In genomic region chr6:54988576-54988975, GRCh38 we compare ENCODE assay signal across 18 cellular contexts.
DNase-seq lines count a peak whose midpoint lies in the region; ATAC-seq, FAIRE-seq and TF ChIP-seq lines count a peak whose summit lies in the region.
"Had no signal": no experiment of that assay in that cellular context is flagged by ENCODE, and none has a peak within 500 bp of the region (broad histone marks: within the 10 kb centered on the region; RNA-seq: fewer than 3 reads in every experiment).

No MANE protein-coding gene starts in this region.

- H4K20me1 ChIP-seq in PC-3 (ENCODE audit: low read length): no peaks in the 10 kb centered on the region
- H4K20me1 ChIP-seq: BLaER1 had no signal

- no peak overlapping the region for H2BK12ac ChIP-seq in mesenchymal stem cell (ENCODE audit: low read length in 2 of 2)

- H3K9me3 ChIP-seq in PC-3 (ENCODE audit: low read length) (peaks cover 4% of the 10 kb centered on the region; the same call in 1 of the 2 replicates), mesenchymal stem cell (ENCODE audit: control insufficient read depth, low read length) (peaks cover 19% of the 10 kb centered on the region)

- H3K4me1 ChIP-seq in PC-3 (ENCODE audit: insufficient read depth, low read length) (peaks cover 31% of the 10 kb centered on the region), mesenchymal stem cell (ENCODE audit: control insufficient read depth, insufficient read depth, low read depth, low read length) (no peaks in the 10 kb centered on the region)
- H3K4me1 ChIP-seq: BLaER1 had no signal

- H3K4ac ChIP-seq in mesenchymal stem cell (ENCODE audit: low read depth in 1 of 2, low read length in 2 of 2): no peak overlapping the region

- no peak overlapping the region for H3K23ac ChIP-seq in mesenchymal stem cell (ENCODE audit: low read length in 2 of 2)

- H3K79me2 ChIP-seq in PC-3 (ENCODE audit: low read length): no peaks in the 10 kb centered on the region

- H3K4me2 ChIP-seq in PC-3 (ENCODE audit: low read length) (0 out of 2 replicates have a peak overlapping the region, but pooled peaks have one; percentile 32), mesenchymal stem cell (ENCODE audit: low read length, poor library complexity, severe bottlenecking) (no peak overlapping the region)
- H3K4me2 ChIP-seq: BLaER1 had no signal

- H2AFZ ChIP-seq in PC-3 (ENCODE audit: low read length) (no peak overlapping the region), mesenchymal stem cell (ENCODE audit: low read depth, low read length) (no peak overlapping the region)

- no peaks in the 10 kb centered on the region for H3K79me1 ChIP-seq in mesenchymal stem cell (replicated peaks; ENCODE audit: low read length, poor library complexity, severe bottlenecking)

- no peak overlapping the region for H2AK5ac ChIP-seq in mesenchymal stem cell (ENCODE audit: low read length, severe bottlenecking)

- CTCF ChIA-PET in PC-3 (lab: Charles Lee): no interaction called here

- no peak overlapping the region for H2BK15ac ChIP-seq in mesenchymal stem cell (ENCODE audit: low read depth, poor library complexity, severe bottlenecking)

- no peak overlapping the region for H2BK5ac ChIP-seq in mesenchymal stem cell (ENCODE audit: low read depth, low read length, poor library complexity, severe bottlenecking)

- DNase-seq in EL (peak; percentile 12), PC-3 (peak; percentile 57), bronchial epithelial cell (ENCODE audit: low read depth) (peak; percentile 59), mesenchymal stem cell (peak; percentile 13), KG1 (lab: John Stamatoyannopoulos, UW) (no peak), RKO (ENCODE audit: low spot score) (no peak)
- DNase-seq: CD4-positive, alpha-beta memory T cell; DMS153; HFFc6; MV-4-11; NCI-H1694 treated with DMSO at 0.1 percent for 48 hours; NCI-H510A treated with DMSO at 0.1 percent for 48 hours; NCI-H774; RPMI8226 had no signal

- H3K27ac ChIP-seq in PC-3 (ENCODE audit: low read length): no peak overlapping the region
- no peak overlapping the region for H3K27ac ChIP-seq in mesenchymal stem cell (ENCODE audit: low read length, poor library complexity, severe bottlenecking)
- H3K27ac ChIP-seq: BLaER1 had no signal

- BruUV-seq in PC-3 (replicated peaks; lab: Mats Ljungman, UMichigan): no TSS peak

- H3K9ac ChIP-seq in PC-3 (ENCODE audit: low read length) (no peak overlapping the region), mesenchymal stem cell (ENCODE audit: low read length) (no peak overlapping the region)
- H3K9ac ChIP-seq: BLaER1 had no signal

- TF ChIP-seq CTCF in PC-3 (conservative IDR thresholded peaks at IDR 0.05; ENCODE audit: low read depth, low read length): no peak
- no peak for TF ChIP-seq CTCF in bronchial epithelial cell (IDR thresholded peaks at IDR 0.05; ENCODE audit: insufficient read depth, low read length, severe bottlenecking)

- no peak overlapping the region for H4K91ac ChIP-seq in mesenchymal stem cell (ENCODE audit: low read length)

- no peak overlapping the region for H3K4me3 ChIP-seq in PC-3 (ENCODE audit: low read length)
- no peak overlapping the region for H3K4me3 ChIP-seq in bronchial epithelial cell (ENCODE audit: low read depth, low read length)
- no peak overlapping the region for H3K4me3 ChIP-seq in mesenchymal stem cell (ENCODE audit: insufficient read depth in 1 of 2, low read depth in 1 of 2, low read length in 2 of 2)
- H3K4me3 ChIP-seq: BLaER1 had no signal

- no peaks in the 10 kb centered on the region for H3F3A ChIP-seq in PC-3 (ENCODE audit: low read length, unreplicated experiment)

- H2BK120ac ChIP-seq in mesenchymal stem cell (ENCODE audit: low read depth, low read length): no peak overlapping the region

- H3K18ac ChIP-seq in mesenchymal stem cell (ENCODE audit: low read depth in 1 of 2, low read length in 2 of 2): no peak overlapping the region

- FAIRE-seq in bronchial epithelial cell (lab: Jason Lieb, UNC): no peak
- FAIRE-seq: GM12892, H1 had no signal

- POLR2A ChIA-PET in PC-3 (lab: Charles Lee; ENCODE audit: unreplicated experiment): no interaction called here

- H3K36me3 ChIP-seq in PC-3 (ENCODE audit: low read depth, low read length) (no peaks in the 10 kb centered on the region), bronchial epithelial cell (ENCODE audit: control insufficient read depth, insufficient read depth, low read length) (no peaks in the 10 kb centered on the region), mesenchymal stem cell (ENCODE audit: control insufficient read depth in 1 of 2, insufficient read depth in 2 of 2, low read depth in 1 of 2, low read length in 2 of 2) (no peaks in the 10 kb centered on the region)
- H3K36me3 ChIP-seq: BLaER1 had no signal

- H3K27me3 ChIP-seq in PC-3 (ENCODE audit: low read length): no peaks in the 10 kb centered on the region
- H3K27me3 ChIP-seq in bronchial epithelial cell (ENCODE audit: control insufficient read depth, insufficient read depth, low read length): no peaks in the 10 kb centered on the region
- H3K27me3 ChIP-seq in mesenchymal stem cell (ENCODE audit: control insufficient read depth in 1 of 2, insufficient read depth in 1 of 2, low read length in 2 of 2): no peaks in the 10 kb centered on the region
- H3K27me3 ChIP-seq: BLaER1 had no signal

- intact Hi-C loops in PC-3 (cut with micrococcal nuclease): loop anchor here (10.0 kb wide), 1 partner anchor 104 kb away; no protein-coding TSS in a partner anchor

- ATAC-seq in PC-3: peak; percentile 95
- ATAC-seq in GM21360 (IDR thresholded peaks at IDR 0.05; ENCODE audit: unreplicated experiment): no peak

- H3K14ac ChIP-seq in mesenchymal stem cell (ENCODE audit: low read length in 2 of 2): no peak overlapping the region

- H3K9me2 ChIP-seq in PC-3 (replicated peaks; ENCODE audit: low read length): no peaks in the 10 kb centered on the region

- H4K8ac ChIP-seq in mesenchymal stem cell (ENCODE audit: low read length): no peak overlapping the region

Comparison
In these comparisons a context has a peak if more than half of its experiments do, and no peak if none do; other contexts are left out.
1. DNase-seq: peak in EL (single experiment), PC-3 (single experiment), bronchial epithelial cell (single experiment) and mesenchymal stem cell (single experiment); none in KG1 (single experiment) and RKO (single experiment).